Comparison of ENCODE assay signal across 11 cellular contexts in the genomic region with DNA sequence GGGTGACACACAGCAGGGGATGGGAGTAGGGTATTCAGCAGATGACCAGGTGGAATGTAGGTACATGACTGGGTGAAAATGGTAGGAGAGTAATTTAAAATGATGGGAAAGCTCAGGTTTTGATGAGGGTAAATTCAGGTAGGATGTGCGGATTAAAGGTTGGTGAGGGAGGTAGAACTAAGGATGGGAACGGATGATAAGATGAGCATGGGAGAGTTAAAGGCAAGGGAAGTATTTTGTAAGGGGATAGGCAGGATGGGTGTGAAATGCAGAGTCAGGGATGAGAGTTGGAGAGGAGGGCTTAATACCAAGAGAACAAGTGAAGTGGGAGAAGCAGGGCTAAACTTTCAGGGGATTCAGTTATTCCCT. TPM values are rescaled to one million over a fixed set of nuclear protein-coding genes. Genes with fewer than 3 reads are reported as not detected.
DNase-seq lines count a peak whose midpoint lies in the region; ATAC-seq, FAIRE-seq and TF ChIP-seq lines count a peak whose summit lies in the region.
"Had no signal": no experiment of that assay in that cellular context is flagged by ENCODE, and none has a peak within 500 bp of the region (broad histone marks: within the 10 kb centered on the region; RNA-seq: fewer than 3 reads in every experiment).

No MANE protein-coding gene starts in this region.

- H3K4me1 ChIP-seq in HepG2 (ENCODE audit: insufficient read depth, low read length) (peaks cover 64% of the 10 kb centered on the region), thoracic aorta (ENCODE audit: control insufficient read depth in 1 of 2, low read depth in 2 of 2) (peaks cover 31 to 68% of the 10 kb centered on the region in 2 donors)

- TF ChIP-seq EP300 in HepG2 (IDR thresholded peaks at IDR 0.05; ENCODE audit: low read depth in 2 of 2, low read length in 2 of 2) (no peak), HepG2 (CRISPR knock-in tag; IDR thresholded peaks at IDR 0.05; ENCODE audit: borderline replicate concordance) (no peak)

- intact Hi-C loops in activated CD4-positive, alpha-beta T cell treated with anti-CD3 and anti-CD28 coated beads, Interleukin-2, amount 10 ng/mL, durations not matched to agents 24 days and 14 days (cut with micrococcal nuclease) = loop anchor here (5.0 kb wide), 1 partner anchor 618 kb away; no protein-coding TSS in a partner anchor
- intact Hi-C loops in HepG2 (cut with micrococcal nuclease; ENCODE audit: unreplicated experiment) = loop anchor here (5.0 to 10.0 kb wide), 2 partner anchors 97 to 236 kb away; a partner anchor contains a TSS

- no peak for FAIRE-seq in HepG2 (lab: Jason Lieb, UNC)
- FAIRE-seq: HTR-8/SVneo had no signal

- H3K4me3 ChIP-seq in HepG2 (replicated peaks in 1 of 3; ENCODE audit: insufficient read depth in 1 of 3, low read depth in 2 of 3, low read length in 3 of 3) (peak overlapping the region; percentile 92 to 98 (median 92); a peak in 5 of 6 replicates), thoracic aorta (peak overlapping the region; percentile 86)

- peaks cover 64% of the 10 kb centered on the region for H3K79me2 ChIP-seq in HepG2 (ENCODE audit: insufficient read depth, low read length)

- no peak for TF ChIP-seq POLR2A in HepG2 (IDR thresholded peaks at IDR 0.05; ENCODE audit: insufficient read depth in 1 of 2, low read depth in 2 of 2, low read length in 2 of 2)

- TF ChIP-seq RAD21 in HepG2 (CRISPR knock-in tag; IDR thresholded peaks at IDR 0.05) = no peak

- H2AFZ ChIP-seq in HepG2 (ENCODE audit: low read length) = no peak overlapping the region

- H3K27me3 Mint-ChIP-seq in activated CD4-positive, alpha-beta T cell treated with anti-CD3 and anti-CD28 coated beads, Interleukin-2, amount 10 ng/mL, durations not matched to agents 24 days and 14 days = no peaks in the 10 kb centered on the region
- H3K27me3 Mint-ChIP-seq: central memory CD8-positive, alpha-beta T cell had no signal

- peaks cover 30% of the 10 kb centered on the region for H4K20me1 ChIP-seq in HepG2 (ENCODE audit: insufficient read depth, low read length)

- H3K4me1 Mint-ChIP-seq in activated CD4-positive, alpha-beta T cell treated with anti-CD3 and anti-CD28 coated beads, Interleukin-2, amount 10 ng/mL, durations not matched to agents 24 days and 14 days = peaks cover 22% of the 10 kb centered on the region

- POLR2A ChIA-PET in HepG2 (lab: Yijun Ruan, JAX) = interaction anchor here (1.0 to 4.1 kb wide), 6 partner anchors 17 to 84 kb away, joined by 3 to 102 read pairs (median 20); a partner anchor contains a TSS

- no peaks in the 10 kb centered on the region for H3K9me3 ChIP-seq in HepG2 (ENCODE audit: low read length)
- H3K9me3 ChIP-seq in thoracic aorta = no peaks in the 10 kb centered on the region

- H3K4me3 Mint-ChIP-seq in activated CD4-positive, alpha-beta T cell treated with anti-CD3 and anti-CD28 coated beads, Interleukin-2, amount 10 ng/mL, durations not matched to agents 24 days and 14 days = no peak overlapping the region
- H3K4me3 Mint-ChIP-seq: central memory CD8-positive, alpha-beta T cell had no signal

- peaks cover 2 to 23% of the 10 kb centered on the region in 2 experiments; a peak in 4 of 5 replicates for H3K36me3 ChIP-seq in HepG2 (replicated peaks in 1 of 2; ENCODE audit: control insufficient read depth in 1 of 2, insufficient read depth in 2 of 2, low read length in 2 of 2)
- peaks cover 11% of the 10 kb centered on the region for H3K36me3 ChIP-seq in thoracic aorta

- H3K9me3 Mint-ChIP-seq in activated CD4-positive, alpha-beta T cell treated with anti-CD3 and anti-CD28 coated beads, Interleukin-2, amount 10 ng/mL, durations not matched to agents 24 days and 14 days = no peaks in the 10 kb centered on the region
- H3K9me3 Mint-ChIP-seq: central memory CD8-positive, alpha-beta T cell had no signal

- CTCF ChIA-PET in HepG2 (lab: Yijun Ruan, JAX; ENCODE audit: low intra/inter-chr PET ratio, low total read pairs) = no interaction called here

- TF ChIP-seq CTCF in HepG2 (CRISPR knock-in tag; IDR thresholded peaks at IDR 0.05) (no peak), thoracic aorta (IDR thresholded peaks at IDR 0.05) (no peak)

- peak overlapping the region; percentile 60 for H3K27ac Mint-ChIP-seq in activated CD4-positive, alpha-beta T cell treated with anti-CD3 and anti-CD28 coated beads, Interleukin-2, amount 10 ng/mL, durations not matched to agents 24 days and 14 days

- H3K36me3 Mint-ChIP-seq in activated CD4-positive, alpha-beta T cell treated with anti-CD3 and anti-CD28 coated beads, Interleukin-2, amount 10 ng/mL, durations not matched to agents 24 days and 14 days (ENCODE audit: low read depth) = peaks cover 22% of the 10 kb centered on the region

- H3K4me2 ChIP-seq in HepG2 (ENCODE audit: low read depth, low read length) = peak overlapping the region; percentile 98

- 64 to 82% (median 73%) methylated on average over 2 of the region's 2 CpGs for WGBS in adipose tissue, 3 donors
- 98% methylated on average over 2 of the region's 2 CpGs for WGBS in HepG2 (ENCODE audit: low lambda C conversion rate)

- H3K27me3 ChIP-seq in HepG2 (ENCODE audit: control insufficient read depth in 1 of 2, insufficient read depth in 2 of 2, low read length in 2 of 2) (no peaks in the 10 kb centered on the region; a peak in 1 of 5 replicates), thoracic aorta (replicated peaks; ENCODE audit: insufficient read depth) (no peaks in the 10 kb centered on the region)

- no TSS peak for BruUV-seq in HepG2 (replicated peaks; lab: Mats Ljungman, UMichigan)

- peak overlapping the region; percentile 86 for H3K9ac ChIP-seq in HepG2 (ENCODE audit: insufficient read depth, low read depth, low read length)

- no peak for DNase-seq in activated CD4-positive, alpha-beta T cell treated with anti-CD3 and anti-CD28 coated beads, Interleukin-2, amount 10 ng/mL, durations not matched to agents 24 days and 14 days
- no peak for DNase-seq in activated CD4-positive, alpha-beta T cell treated with anti-CD3 and anti-CD28 coated beads for 4 hours
- no peak for DNase-seq in HepG2 (ENCODE audit: low spot score)
- DNase-seq in thoracic aorta (ENCODE audit: low spot score) = no peak
- DNase-seq in left lobe of liver (ENCODE audit: low spot score) = no peak
- no peak for DNase-seq in activated T-cell treated with anti-CD3 and anti-CD28 coated beads for 4 hours
- DNase-seq in NCI-H82 (lab: John Stamatoyannopoulos, UW) = no peak

- no peak for ATAC-seq in HepG2
- no peak for ATAC-seq in thoracic aorta (ENCODE audit: insufficient number of reproducible peaks, low FRiP score, low read depth)
- ATAC-seq in left lobe of liver = no peak

- H3K27ac ChIP-seq in adipose tissue (ENCODE audit: low read depth, low read length) (peak overlapping the region; percentile 51), HepG2 (ENCODE audit: extremely low read length, insufficient read depth, low read length) (peak overlapping the region; percentile 95), thoracic aorta (peak overlapping the region; percentile 99)

- in situ Hi-C loops in HepG2 (cut with HindIII; ENCODE audit: extremely low pct_ligation_motif_present, low pct_unique_long_range_greater_than_20kb) = no loop called here

RNA-seq across cellular contexts. Expression of a gene that starts 1.5 kb away (rescaled TPM):
- total RNA-seq in activated CD4-positive, alpha-beta T cell treated with anti-CD3 and anti-CD28 coated beads, Interleukin-2, amount 10 ng/mL, durations not matched to agents 24 days and 14 days = 220 and 243 TPM in 2 replicates
- polyA plus RNA-seq in adipose tissue (100 to 1,000 TPM in 2 of 3 donors, 10 to 100 TPM in 1; 72.4 to 310 (median 201) TPM), HepG2 (2011; rRNA removed) (35.2 and 52.6 TPM in 2 replicates)
- total RNA-seq in HepG2 (2016; rRNA removed; fragmentation: Illumina TruSeq; extraction: Trizol) (51.8 and 53.7 TPM in 2 replicates), thoracic aorta (1,000 to 10,000 TPM in 1 of 2 donors, 100 to 1,000 TPM in 1; 889 to 1,019 TPM), left lobe of liver (107 TPM)
- total RNA-seq in HepG2 (2016; cell fraction: cytosol; rRNA removed; fragmentation: Illumina TruSeq; extraction: Trizol; ENCODE audit: low read depth) = 5.4 and 5.6 TPM in 2 replicates
- 48.7 and 53.6 TPM in 2 replicates for total RNA-seq in HepG2 (2016; cell fraction: insoluble cytoplasmic fraction; rRNA removed; fragmentation: Illumina TruSeq; extraction: Trizol)
- 16.4 and 17.1 TPM in 2 replicates for total RNA-seq in HepG2 (2016; cell fraction: membrane; rRNA removed; fragmentation: Illumina TruSeq; extraction: Trizol)
- 44.1 and 46.3 TPM in 2 replicates for total RNA-seq in HepG2 (2016; cell fraction: nucleus; rRNA removed; fragmentation: Illumina TruSeq; extraction: Trizol)
- polyA plus RNA-seq in HepG2 (2011; cell fraction: cytosol; rRNA removed) = 26.4 and 37.0 TPM in 2 replicates
- polyA plus RNA-seq in HepG2 (2011; cell fraction: nucleus; rRNA removed) = 60.2 and 61.4 TPM in 2 replicates
- 37.0 and 57.6 TPM in 2 replicates for polyA plus RNA-seq in HepG2 (2012)
- polyA plus RNA-seq in HepG2 (2016; cell fraction: cytosol; fragmentation: Illumina TruSeq; extraction: Trizol; ENCODE audit: low read depth) = 3.2 and 3.6 TPM in 2 replicates
- polyA plus RNA-seq in HepG2 (2016; cell fraction: insoluble cytoplasmic fraction; fragmentation: Illumina TruSeq; extraction: Trizol; ENCODE audit: low read depth) = 38.8 and 63.9 TPM in 2 replicates
- 5.7 and 8.6 TPM in 2 replicates for polyA plus RNA-seq in HepG2 (2016; cell fraction: membrane; fragmentation: Illumina TruSeq; extraction: Trizol; ENCODE audit: low read depth)
- polyA plus RNA-seq in HepG2 (2016; cell fraction: nucleus; fragmentation: Illumina TruSeq; extraction: Trizol; ENCODE audit: insufficient read depth, low read depth) = 55.3 and 65.8 TPM in 2 replicates
- polyA minus RNA-seq in HepG2 (2011; rRNA and poly(A)+ RNA removed; ENCODE audit: low replicate concordance) = 166 and 414 TPM in 2 replicates
- polyA minus RNA-seq in HepG2 (2011; cell fraction: cytosol; rRNA and poly(A)+ RNA removed) = 120 and 167 TPM in 2 replicates
- 38.1 and 53.7 TPM in 2 replicates for polyA minus RNA-seq in HepG2 (2011; cell fraction: nucleus; rRNA and poly(A)+ RNA removed)

RNA-seq across cellular contexts. Expression of a gene that starts 2.0 kb away (rescaled TPM):
- total RNA-seq in activated CD4-positive, alpha-beta T cell treated with anti-CD3 and anti-CD28 coated beads, Interleukin-2, amount 10 ng/mL, durations not matched to agents 24 days and 14 days = 27.0 and 27.6 TPM in 2 replicates
- 10 to 100 TPM; 23.1 to 37.0 (median 33.0) TPM for polyA plus RNA-seq in adipose tissue
- total RNA-seq in HepG2 (2016; rRNA removed; fragmentation: Illumina TruSeq; extraction: Trizol) = 32.2 and 34.2 TPM in 2 replicates
- 16.4 and 24.8 TPM in 2 replicates for total RNA-seq in HepG2 (2016; cell fraction: cytosol; rRNA removed; fragmentation: Illumina TruSeq; extraction: Trizol; ENCODE audit: low read depth)
- 35.0 and 35.4 TPM in 2 replicates for total RNA-seq in HepG2 (2016; cell fraction: insoluble cytoplasmic fraction; rRNA removed; fragmentation: Illumina TruSeq; extraction: Trizol)
- total RNA-seq in HepG2 (2016; cell fraction: membrane; rRNA removed; fragmentation: Illumina TruSeq; extraction: Trizol) = 29.8 and 43.4 TPM in 2 replicates
- 19.0 and 22.6 TPM in 2 replicates for total RNA-seq in HepG2 (2016; cell fraction: nucleus; rRNA removed; fragmentation: Illumina TruSeq; extraction: Trizol)
- polyA plus RNA-seq in HepG2 (2011; rRNA removed) = 11.1 and 13.5 TPM in 2 replicates
- 12.6 and 15.2 TPM in 2 replicates for polyA plus RNA-seq in HepG2 (2011; cell fraction: cytosol; rRNA removed)
- 15.5 and 16.6 TPM in 2 replicates for polyA plus RNA-seq in HepG2 (2011; cell fraction: nucleus; rRNA removed)
- 12.3 and 13.3 TPM in 2 replicates for polyA plus RNA-seq in HepG2 (2012)
- 16.3 and 25.4 TPM in 2 replicates for polyA plus RNA-seq in HepG2 (2016; cell fraction: cytosol; fragmentation: Illumina TruSeq; extraction: Trizol; ENCODE audit: low read depth)
- polyA plus RNA-seq in HepG2 (2016; cell fraction: insoluble cytoplasmic fraction; fragmentation: Illumina TruSeq; extraction: Trizol; ENCODE audit: low read depth) = 29.0 and 30.9 TPM in 2 replicates
- polyA plus RNA-seq in HepG2 (2016; cell fraction: membrane; fragmentation: Illumina TruSeq; extraction: Trizol; ENCODE audit: low read depth) = 26.7 and 33.7 TPM in 2 replicates
- 27.3 and 30.5 TPM in 2 replicates for polyA plus RNA-seq in HepG2 (2016; cell fraction: nucleus; fragmentation: Illumina TruSeq; extraction: Trizol; ENCODE audit: insufficient read depth, low read depth)
- polyA minus RNA-seq in HepG2 (2011; rRNA and poly(A)+ RNA removed; ENCODE audit: low replicate concordance) = 14.5 and 21.8 TPM in 2 replicates
- polyA minus RNA-seq in HepG2 (2011; cell fraction: cytosol; rRNA and poly(A)+ RNA removed) = 5.1 and 6.9 TPM in 2 replicates
- polyA minus RNA-seq in HepG2 (2011; cell fraction: nucleus; rRNA and poly(A)+ RNA removed) = 9.9 and 11.1 TPM in 2 replicates
- total RNA-seq in thoracic aorta = 10 to 100 TPM; 46.0 to 62.4 TPM
- total RNA-seq in left lobe of liver = 13.9 TPM

RNA-seq across cellular contexts. Expression of a gene that starts 18.6 kb away (rescaled TPM):
- 46.7 and 50.1 TPM in 2 replicates for total RNA-seq in activated CD4-positive, alpha-beta T cell treated with anti-CD3 and anti-CD28 coated beads, Interleukin-2, amount 10 ng/mL, durations not matched to agents 24 days and 14 days
- 10 to 100 TPM; 24.0 to 48.8 (median 36.8) TPM for polyA plus RNA-seq in adipose tissue
- 24.4 and 37.5 TPM in 2 replicates for total RNA-seq in HepG2 (2016; rRNA removed; fragmentation: Illumina TruSeq; extraction: Trizol)
- total RNA-seq in HepG2 (2016; cell fraction: cytosol; rRNA removed; fragmentation: Illumina TruSeq; extraction: Trizol; ENCODE audit: low read depth) = 11.1 and 11.7 TPM in 2 replicates
- total RNA-seq in HepG2 (2016; cell fraction: insoluble cytoplasmic fraction; rRNA removed; fragmentation: Illumina TruSeq; extraction: Trizol) = 21.2 and 40.4 TPM in 2 replicates
- 27.6 and 27.8 TPM in 2 replicates for total RNA-seq in HepG2 (2016; cell fraction: membrane; rRNA removed; fragmentation: Illumina TruSeq; extraction: Trizol)
- total RNA-seq in HepG2 (2016; cell fraction: nucleus; rRNA removed; fragmentation: Illumina TruSeq; extraction: Trizol) = 70.2 and 71.7 TPM in 2 replicates
- 86.1 and 96.9 TPM in 2 replicates for polyA plus RNA-seq in HepG2 (2011; rRNA removed)
- polyA plus RNA-seq in HepG2 (2011; cell fraction: cytosol; rRNA removed) = 54.1 and 58.1 TPM in 2 replicates
- polyA plus RNA-seq in HepG2 (2011; cell fraction: nucleus; rRNA removed) = 385 and 395 TPM in 2 replicates
- 50.0 and 65.4 TPM in 2 replicates for polyA plus RNA-seq in HepG2 (2012)
- 10.5 and 11.2 TPM in 2 replicates for polyA plus RNA-seq in HepG2 (2016; cell fraction: cytosol; fragmentation: Illumina TruSeq; extraction: Trizol; ENCODE audit: low read depth)
- polyA plus RNA-seq in HepG2 (2016; cell fraction: insoluble cytoplasmic fraction; fragmentation: Illumina TruSeq; extraction: Trizol; ENCODE audit: low read depth) = 21.6 and 24.7 TPM in 2 replicates
- 23.2 and 23.4 TPM in 2 replicates for polyA plus RNA-seq in HepG2 (2016; cell fraction: membrane; fragmentation: Illumina TruSeq; extraction: Trizol; ENCODE audit: low read depth)
- 145 and 166 TPM in 2 replicates for polyA plus RNA-seq in HepG2 (2016; cell fraction: nucleus; fragmentation: Illumina TruSeq; extraction: Trizol; ENCODE audit: insufficient read depth, low read depth)
- polyA minus RNA-seq in HepG2 (2011; rRNA and poly(A)+ RNA removed; ENCODE audit: low replicate concordance) = 62.6 and 136 TPM in 2 replicates
- 24.7 and 24.9 TPM in 2 replicates for polyA minus RNA-seq in HepG2 (2011; cell fraction: cytosol; rRNA and poly(A)+ RNA removed)
- polyA minus RNA-seq in HepG2 (2011; cell fraction: nucleus; rRNA and poly(A)+ RNA removed) = 155 and 168 TPM in 2 replicates
- total RNA-seq in thoracic aorta = 100 to 1,000 TPM in 1 of 2 donors, 10 to 100 TPM in 1; 75.8 to 115 TPM
- 44.0 TPM for total RNA-seq in left lobe of liver

RNA-seq across cellular contexts. Expression of a gene that starts 18.6 kb away (rescaled TPM):
- 16.3 and 16.7 TPM in 2 replicates for total RNA-seq in activated CD4-positive, alpha-beta T cell treated with anti-CD3 and anti-CD28 coated beads, Interleukin-2, amount 10 ng/mL, durations not matched to agents 24 days and 14 days
- polyA plus RNA-seq in adipose tissue (10 to 100 TPM in 1 of 3 donors, 1 to 10 TPM in 2; 7.3 to 16.0 (median 9.9) TPM), HepG2 (2011; rRNA removed) (18.7 and 21.0 TPM in 2 replicates)
- total RNA-seq in HepG2 (2016; rRNA removed; fragmentation: Illumina TruSeq; extraction: Trizol) (12.6 and 12.7 TPM in 2 replicates), thoracic aorta (10 to 100 TPM; 23.0 to 24.5 TPM), left lobe of liver (14.5 TPM)
- total RNA-seq in HepG2 (2016; cell fraction: cytosol; rRNA removed; fragmentation: Illumina TruSeq; extraction: Trizol; ENCODE audit: low read depth) = 1.6 and 1.9 TPM in 2 replicates
- total RNA-seq in HepG2 (2016; cell fraction: insoluble cytoplasmic fraction; rRNA removed; fragmentation: Illumina TruSeq; extraction: Trizol) = 10.9 and 13.5 TPM in 2 replicates
- total RNA-seq in HepG2 (2016; cell fraction: membrane; rRNA removed; fragmentation: Illumina TruSeq; extraction: Trizol) = 7.5 and 7.7 TPM in 2 replicates
- 9.8 and 10.7 TPM in 2 replicates for total RNA-seq in HepG2 (2016; cell fraction: nucleus; rRNA removed; fragmentation: Illumina TruSeq; extraction: Trizol)
- 13.4 and 13.5 TPM in 2 replicates for polyA plus RNA-seq in HepG2 (2011; cell fraction: cytosol; rRNA removed)
- 31.7 and 33.0 TPM in 2 replicates for polyA plus RNA-seq in HepG2 (2011; cell fraction: nucleus; rRNA removed)
- 10.9 TPM in 2 replicates for polyA plus RNA-seq in HepG2 (2012)
- polyA plus RNA-seq in HepG2 (2016; cell fraction: cytosol; fragmentation: Illumina TruSeq; extraction: Trizol; ENCODE audit: low read depth) = 3.5 and 3.8 TPM in 2 replicates
- 9.5 and 11.3 TPM in 2 replicates for polyA plus RNA-seq in HepG2 (2016; cell fraction: insoluble cytoplasmic fraction; fragmentation: Illumina TruSeq; extraction: Trizol; ENCODE audit: low read depth)
- 5.6 TPM in 2 replicates for polyA plus RNA-seq in HepG2 (2016; cell fraction: membrane; fragmentation: Illumina TruSeq; extraction: Trizol; ENCODE audit: low read depth)
- polyA plus RNA-seq in HepG2 (2016; cell fraction: nucleus; fragmentation: Illumina TruSeq; extraction: Trizol; ENCODE audit: insufficient read depth, low read depth) = 14.0 and 14.1 TPM in 2 replicates
- 32.1 and 35.8 TPM in 2 replicates for polyA minus RNA-seq in HepG2 (2011; rRNA and poly(A)+ RNA removed; ENCODE audit: low replicate concordance)
- 8.6 and 10.3 TPM in 2 replicates for polyA minus RNA-seq in HepG2 (2011; cell fraction: cytosol; rRNA and poly(A)+ RNA removed)
- 13.1 and 16.8 TPM in 2 replicates for polyA minus RNA-seq in HepG2 (2011; cell fraction: nucleus; rRNA and poly(A)+ RNA removed)

RNA-seq across cellular contexts. Expression of a gene that starts 23.6 kb away (rescaled TPM):
- total RNA-seq in activated CD4-positive, alpha-beta T cell treated with anti-CD3 and anti-CD28 coated beads, Interleukin-2, amount 10 ng/mL, durations not matched to agents 24 days and 14 days = 0.88 TPM in 1 of 2 replicates, not detected in the other
- polyA plus RNA-seq in adipose tissue (under 1 TPM in 2 of 3 donors, not detected in 1; 0.30 to 1.00 TPM), HepG2 (2011; rRNA removed) (0.34 and 0.46 TPM in 2 replicates)
- total RNA-seq in HepG2 (2016; rRNA removed; fragmentation: Illumina TruSeq; extraction: Trizol) (0.24 and 0.49 TPM in 2 replicates), thoracic aorta (not detected), left lobe of liver (1.5 TPM)
- not detected in 2 replicates for total RNA-seq in HepG2 (2016; cell fraction: cytosol; rRNA removed; fragmentation: Illumina TruSeq; extraction: Trizol; ENCODE audit: low read depth)
- not detected in 2 replicates for total RNA-seq in HepG2 (2016; cell fraction: insoluble cytoplasmic fraction; rRNA removed; fragmentation: Illumina TruSeq; extraction: Trizol)
- 0.71 TPM in 1 of 2 replicates, not detected in the other for total RNA-seq in HepG2 (2016; cell fraction: membrane; rRNA removed; fragmentation: Illumina TruSeq; extraction: Trizol)
- total RNA-seq in HepG2 (2016; cell fraction: nucleus; rRNA removed; fragmentation: Illumina TruSeq; extraction: Trizol) = not detected in 2 replicates
- polyA plus RNA-seq in HepG2 (2011; cell fraction: cytosol; rRNA removed) = 0.32 and 0.45 TPM in 2 replicates
- polyA plus RNA-seq in HepG2 (2011; cell fraction: nucleus; rRNA removed) = 0.42 TPM in 1 of 2 replicates, not detected in the other
- polyA plus RNA-seq in HepG2 (2012) = 0.76 TPM in 1 of 2 replicates, not detected in the other
- polyA plus RNA-seq in HepG2 (2016; cell fraction: cytosol; fragmentation: Illumina TruSeq; extraction: Trizol; ENCODE audit: low read depth) = 0.66 and 1.2 TPM in 2 replicates
- polyA plus RNA-seq in HepG2 (2016; cell fraction: insoluble cytoplasmic fraction; fragmentation: Illumina TruSeq; extraction: Trizol; ENCODE audit: low read depth) = 0.62 TPM in 1 of 2 replicates, not detected in the other
- polyA plus RNA-seq in HepG2 (2016; cell fraction: membrane; fragmentation: Illumina TruSeq; extraction: Trizol; ENCODE audit: low read depth) = 0.55 and 2.2 TPM in 2 replicates
- not detected in 2 replicates for polyA plus RNA-seq in HepG2 (2016; cell fraction: nucleus; fragmentation: Illumina TruSeq; extraction: Trizol; ENCODE audit: insufficient read depth, low read depth)
- polyA minus RNA-seq in HepG2 (2011; rRNA and poly(A)+ RNA removed; ENCODE audit: low replicate concordance) = 0.62 TPM in 1 of 2 replicates, not detected in the other
- not detected in 2 replicates for polyA minus RNA-seq in HepG2 (2011; cell fraction: cytosol; rRNA and poly(A)+ RNA removed)
- not detected in 2 replicates for polyA minus RNA-seq in HepG2 (2011; cell fraction: nucleus; rRNA and poly(A)+ RNA removed)
- total RNA-seq: renal cortical epithelial cell had no signal
